In genomic region chr18:39661856-39662366, GRCh38 we compare ENCODE assay signal across 18 cellular contexts.
"Had no signal": no experiment of that assay in that cellular context is flagged by ENCODE, and none has a peak within 500 bp of the region (broad histone marks: within the 10 kb centered on the region; RNA-seq: fewer than 3 reads in every experiment).

No MANE protein-coding gene starts in this region.

- H3K27ac ChIP-seq: colonic mucosa, heart right ventricle, spleen, testis, tibial nerve had no signal

- H3K36me3 ChIP-seq: colonic mucosa, heart right ventricle, spleen, tibial nerve had no signal

- DNase-seq: colonic mucosa; dermis blood vessel endothelial cell; erythroblast; heart right ventricle; hypothalamus; kidney glomerular epithelial cell; natural killer cell; spleen; stimulated activated CD4-positive, alpha-beta T cell treated with anti-CD3 and anti-CD28 coated beads, Interleukin-15, amount 100 ng/mL, for 24 hours; stimulated activated CD4-positive, alpha-beta T cell treated with anti-CD3 and anti-CD28 coated beads, Interleukin-1b, Interleukin-23, amount 100 ng/mL, for 48 hours; stimulated activated CD4-positive, alpha-beta T cell treated with anti-CD3 and anti-CD28 coated beads, Interleukin-4, amount 100 ng/mL, for 4 hours; stimulated activated naive B cell treated with anti-CD40 and anti-IgM and Interleukin-4, amounts not matched to agents 10 μg/mL and 1 μg/mL and 100 μg/mL, for 72 hours; stimulated activated naive CD8-positive, alpha-beta T cell treated with anti-CD3 and anti-CD28 coated beads, Interleukin-15, amount 100 ng/mL, for 72 hours; testis had no signal

- FAIRE-seq: frontal cortex, islet of Langerhans had no signal

- H3K9me3 ChIP-seq: colonic mucosa, heart right ventricle, testis, tibial nerve had no signal

- H3K4me3 ChIP-seq: colonic mucosa, heart right ventricle, spleen, testis, tibial nerve had no signal

- H3K4me1 ChIP-seq: colonic mucosa, heart right ventricle, spleen, testis, tibial nerve had no signal

- ATAC-seq: heart right ventricle; natural killer cell; sciatic nerve; stimulated activated naive B cell treated with anti-CD40 and anti-IgM and Interleukin-4, amounts not matched to agents 10 μg/mL and 1 μg/mL and 100 μg/mL, for 72 hours; stimulated activated naive CD8-positive, alpha-beta T cell treated with anti-CD3 and anti-CD28 coated beads, Interleukin-15, amount 100 ng/mL, for 72 hours had no signal

- H3K27me3 ChIP-seq: colonic mucosa, heart right ventricle, spleen, testis, tibial nerve had no signal
